ENCODE assay signal across 8 cellular contexts in genomic region chr20:42530855-42531674, GRCh38.
DNase-seq lines count a peak whose midpoint lies in the region; ATAC-seq and TF ChIP-seq lines count a peak whose summit lies in the region.

No MANE protein-coding gene starts in this region.

- H3K9me3 ChIP-seq in Caco-2 (no peaks in the 10 kb centered on the region), PC-3 (ENCODE audit: low read length) (peaks cover 25% of the 10 kb centered on the region; the same call in 1 of the 2 replicates), left ventricle myocardium inferior (replicated peaks) (no peaks in the 10 kb centered on the region), upper lobe of left lung (no peaks in the 10 kb centered on the region)

- H2AFZ ChIP-seq in PC-3 (ENCODE audit: low read length), result no peak overlapping the region

- H3K79me2 ChIP-seq in PC-3 (ENCODE audit: low read length), result no peaks in the 10 kb centered on the region

- ATAC-seq in PC-3 (no peak), upper lobe of left lung (ENCODE audit: low FRiP score in 2 of 2) (peak in 1 of 2 donors; percentile 61), HG02623 (IDR thresholded peaks at IDR 0.05; ENCODE audit: unreplicated experiment) (no peak)

- TF ChIP-seq CTCF in Caco-2 (IDR thresholded peaks at IDR 0.05; ENCODE audit: insufficient read depth in 1 of 2, low read depth in 1 of 2, low read length in 1 of 2, severe bottlenecking in 1 of 2, unreplicated experiment in 1 of 2), result peak; percentile 82 to 92
- peak; percentile 53 for TF ChIP-seq CTCF in PC-3 (conservative IDR thresholded peaks at IDR 0.05; ENCODE audit: low read depth, low read length)
- TF ChIP-seq CTCF in left ventricle myocardium inferior (IDR thresholded peaks at IDR 0.05; ENCODE audit: borderline replicate concordance), result peak; percentile 77
- TF ChIP-seq CTCF in upper lobe of left lung (IDR thresholded peaks at IDR 0.05), result peak; percentile 29 to 54 (median 37)

- H3F3A ChIP-seq in PC-3 (ENCODE audit: low read length, unreplicated experiment), result no peaks in the 10 kb centered on the region

- no peak overlapping the region for H3K4me3 ChIP-seq in Caco-2 (ENCODE audit: low read depth, low read length)
- no peak overlapping the region for H3K4me3 ChIP-seq in PC-3 (ENCODE audit: low read length)
- no peak overlapping the region for H3K4me3 ChIP-seq in left ventricle myocardium inferior
- no peak overlapping the region for H3K4me3 ChIP-seq in upper lobe of left lung

- H3K36me3 ChIP-seq in Caco-2 (ENCODE audit: control insufficient read depth, insufficient read depth, low read length) (no peaks in the 10 kb centered on the region), PC-3 (ENCODE audit: low read depth, low read length) (no peaks in the 10 kb centered on the region), left ventricle myocardium inferior (no peaks in the 10 kb centered on the region), upper lobe of left lung (no peaks in the 10 kb centered on the region)

- BruUV-seq in Caco-2 (replicated peaks; lab: Mats Ljungman, UMichigan) (no TSS peak), PC-3 (replicated peaks; lab: Mats Ljungman, UMichigan) (no TSS peak)

- no peak overlapping the region for H3K27ac ChIP-seq in PC-3 (ENCODE audit: low read length)
- H3K27ac ChIP-seq in left ventricle myocardium inferior (replicated peaks), result no peak overlapping the region
- H3K27ac ChIP-seq in upper lobe of left lung, result no peak overlapping the region

- no peak overlapping the region for H3K4me3 Mint-ChIP-seq in Caco-2 (ENCODE audit: unreplicated experiment)

- DNase-seq in Caco-2 (peak in 1 of 2 experiments; percentile 53), HEK293T (ENCODE audit: extremely low spot score) (peak; percentile 33), PC-3 (peak; percentile 29), left ventricle myocardium inferior (no peak), upper lobe of left lung (no peak), AG08395 (ENCODE audit: low spot score) (no peak)
- no peak for DNase-seq in activated CD4-positive, CD25-positive, alpha-beta regulatory T cell treated with anti-CD3 and anti-CD28 coated beads, Interleukin-2, amount 50 U/mL, for 72 hours

- no peak for TF ChIP-seq POLR2A in upper lobe of left lung (IDR thresholded peaks at IDR 0.05)

- no peak overlapping the region for H3K9ac ChIP-seq in PC-3 (ENCODE audit: low read length)

- no peaks in the 10 kb centered on the region for H3K4me1 Mint-ChIP-seq in Caco-2 (ENCODE audit: low read depth, unreplicated experiment)

- no peaks in the 10 kb centered on the region for H3K9me3 Mint-ChIP-seq in Caco-2 (ENCODE audit: unreplicated experiment)

- H3K4me1 ChIP-seq in Caco-2 (no peaks in the 10 kb centered on the region), PC-3 (ENCODE audit: insufficient read depth, low read length) (no peaks in the 10 kb centered on the region), left ventricle myocardium inferior (no peaks in the 10 kb centered on the region), upper lobe of left lung (no peaks in the 10 kb centered on the region)

- peaks cover 22% of the 10 kb centered on the region for H3K27me3 Mint-ChIP-seq in Caco-2 (ENCODE audit: insufficient read depth, unreplicated experiment)

- CTCF ChIA-PET in Caco-2 (lab: Charles Lee) (interaction anchor here (1.0 to 1.2 kb wide), 2 partner anchors 35 to 340 kb away, joined by 3 to 4 read pairs; no protein-coding TSS in a partner anchor), HEK293T (lab: Yijun Ruan, JAX) (no interaction called here), PC-3 (lab: Charles Lee) (no interaction called here)

- no peak overlapping the region for H3K27ac Mint-ChIP-seq in Caco-2 (ENCODE audit: unreplicated experiment)

- WGBS in upper lobe of left lung, 2 donors, result 40 to 46% methylated on average over 10 of the region's 10 CpGs

- no peaks in the 10 kb centered on the region for H3K36me3 Mint-ChIP-seq in Caco-2 (ENCODE audit: insufficient read depth, unreplicated experiment)

- intact Hi-C loops in Caco-2 (cut with micrococcal nuclease; ENCODE audit: unreplicated experiment) (loop anchor here (2.0 to 5.0 kb wide), 3 partner anchors 326 to 792 kb away; partner anchors contain the start of gene PTPRT), PC-3 (cut with micrococcal nuclease) (no loop called here), left ventricle myocardium inferior (cut with micrococcal nuclease) (loop anchor here (5.0 kb wide), 1 partner anchor 329 kb away; no protein-coding TSS in a partner anchor)

- no peak overlapping the region for H3K4me2 ChIP-seq in PC-3 (ENCODE audit: low read length)

- H3K27me3 ChIP-seq in Caco-2 (replicated peaks; ENCODE audit: control insufficient read depth, insufficient read depth, low read length), result no peaks in the 10 kb centered on the region
- no peaks in the 10 kb centered on the region for H3K27me3 ChIP-seq in PC-3 (ENCODE audit: low read length)
- peaks cover 4% of the 10 kb centered on the region for H3K27me3 ChIP-seq in left ventricle myocardium inferior (ENCODE audit: low read depth)
- no peaks in the 10 kb centered on the region for H3K27me3 ChIP-seq in upper lobe of left lung

- H3K9me2 ChIP-seq in PC-3 (replicated peaks; ENCODE audit: low read length), result no peaks in the 10 kb centered on the region

- TF ChIP-seq EP300 in upper lobe of left lung (IDR thresholded peaks at IDR 0.05), result no peak

- POLR2A ChIA-PET in Caco-2 (lab: Charles Lee) (no interaction called here), HEK293T (lab: Yijun Ruan, JAX) (no interaction called here), PC-3 (lab: Charles Lee; ENCODE audit: unreplicated experiment) (no interaction called here)

- no peaks in the 10 kb centered on the region for H4K20me1 ChIP-seq in PC-3 (ENCODE audit: low read length)

TF ChIP-seq in HEK293T, 16 proteins besides CTCF, POLR2A, EP300 and RAD21:
- no peak for TF ChIP-seq TARDBP (IDR thresholded peaks at IDR 0.05)
- no peak for TF ChIP-seq NFRKB (IDR thresholded peaks at IDR 0.05)
- TF ChIP-seq, protein P1, sequence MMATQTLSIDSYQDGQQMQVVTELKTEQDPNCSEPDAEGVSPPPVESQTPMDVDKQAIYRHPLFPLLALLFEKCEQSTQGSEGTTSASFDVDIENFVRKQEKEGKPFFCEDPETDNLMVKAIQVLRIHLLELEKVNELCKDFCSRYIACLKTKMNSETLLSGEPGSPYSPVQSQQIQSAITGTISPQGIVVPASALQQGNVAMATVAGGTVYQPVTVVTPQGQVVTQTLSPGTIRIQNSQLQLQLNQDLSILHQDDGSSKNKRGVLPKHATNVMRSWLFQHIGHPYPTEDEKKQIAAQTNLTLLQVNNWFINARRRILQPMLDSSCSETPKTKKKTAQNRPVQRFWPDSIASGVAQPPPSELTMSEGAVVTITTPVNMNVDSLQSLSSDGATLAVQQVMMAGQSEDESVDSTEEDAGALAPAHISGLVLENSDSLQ (IDR thresholded peaks at IDR 0.05), result no peak
- TF ChIP-seq L3MBTL2 (conservative IDR thresholded peaks at IDR 0.05), result no peak
- TF ChIP-seq ARNT (IDR thresholded peaks at IDR 0.05), result no peak
- TF ChIP-seq HDGF (IDR thresholded peaks at IDR 0.05; ENCODE audit: borderline replicate concordance), result no peak
- TF ChIP-seq CTBP1 (IDR thresholded peaks at IDR 0.05; ENCODE audit: borderline replicate concordance), result no peak
- no peak for TF ChIP-seq ZNF384 (IDR thresholded peaks at IDR 0.05)
- TF ChIP-seq FOXM1 (IDR thresholded peaks at IDR 0.05; ENCODE audit: borderline replicate concordance), result no peak
- no peak for TF ChIP-seq FOXA1 (IDR thresholded peaks at IDR 0.05)
- no peak for TF ChIP-seq SUZ12 (IDR thresholded peaks at IDR 0.05)
- no peak for TF ChIP-seq LEF1 (IDR thresholded peaks at IDR 0.05; ENCODE audit: borderline replicate concordance)
- TF ChIP-seq SP1 (IDR thresholded peaks at IDR 0.05), result no peak

Comparison
In these comparisons a context has a peak if more than half of its experiments do, and no peak if none do; other contexts are left out.
1. DNase-seq: peak in HEK293T (single experiment) and PC-3 (single experiment); none in left ventricle myocardium inferior (single experiment), upper lobe of left lung (0 of 2), AG08395 (single experiment) and activated CD4-positive, CD25-positive, alpha-beta regulatory T cell treated with anti-CD3 and anti-CD28 coated beads, Interleukin-2, amount 50 U/mL, for 72 hours (single experiment).
2. CTCF ChIP-seq: peak in every context shown above with its lines; median percentile 87 in Caco-2; 77 in left ventricle myocardium inferior; 53 in PC-3; 37 in upper lobe of left lung.